11 cellular contexts compared by ENCODE assay signal in genomic region chr22:33539902-33540751, GRCh38.
DNase-seq lines count a peak whose midpoint lies in the region; ATAC-seq and TF ChIP-seq lines count a peak whose summit lies in the region.
"Had no signal": no experiment of that assay in that cellular context is flagged by ENCODE, and none has a peak within 500 bp of the region (broad histone marks: within the 10 kb centered on the region; RNA-seq: fewer than 3 reads in every experiment).

No MANE protein-coding gene starts in this region.

- intact Hi-C loops in stomach (cut with DNase I; ENCODE audit: low total_unique reads) = no loop called here

- peak; percentile 65 for DNase-seq in astrocyte of the hippocampus (ENCODE audit: low read depth, low spot score)
- DNase-seq in kidney glomerular epithelial cell (lab: John Stamatoyannopoulos, UW) = peak; percentile 91
- DNase-seq in stomach = peak; percentile 86
- DNase-seq in GM10266 (ENCODE audit: extremely low spot score) = no peak
- no peak for DNase-seq in naive thymus-derived CD8-positive, alpha-beta T cell
- DNase-seq in smooth muscle cell (lab: John Stamatoyannopoulos, UW; ENCODE audit: unreplicated experiment) = no peak
- no peak for DNase-seq in NCI-H2081 treated with DMSO at 0.1 percent for 48 hours (lab: John Stamatoyannopoulos, UW)
- DNase-seq: GDM1; stimulated activated CD4-positive, alpha-beta T cell treated with anti-CD3 and anti-CD28 coated beads, Interleukin-1b, Interleukin-23, amount 100 ng/mL, for 48 hours had no signal

- H3K4me1 Mint-ChIP-seq in naive thymus-derived CD8-positive, alpha-beta T cell = peaks cover 0 to 4% (median 0%) of the 10 kb centered on the region in 4 donors

- H3F3A ChIP-seq in smooth muscle cell (ENCODE audit: low read depth) = no peaks in the 10 kb centered on the region

- no peaks in the 10 kb centered on the region for H4K20me1 ChIP-seq in smooth muscle cell (ENCODE audit: low read depth)

- WGBS in stomach, 5 donors = 12 to 19% (median 15%) methylated on average over 8 of the region's 8 CpGs
- 93% methylated on average over 8 of the region's 8 CpGs for WGBS in smooth muscle cell (ENCODE audit: low lambda C conversion rate)

- H3K9me3 Mint-ChIP-seq in naive thymus-derived CD8-positive, alpha-beta T cell = peaks cover 0 to 2% (median 0%) of the 10 kb centered on the region in 9 donors

- no peak for TF ChIP-seq EP300 in stomach (IDR thresholded peaks at IDR 0.05)

- H3K27ac Mint-ChIP-seq in naive thymus-derived CD8-positive, alpha-beta T cell = no peak overlapping the region

- H3K9me3 ChIP-seq in stomach (no peaks in the 10 kb centered on the region), smooth muscle cell (replicated peaks; ENCODE audit: low read depth) (no peaks in the 10 kb centered on the region)

- no peaks in the 10 kb centered on the region for H3K27me3 Mint-ChIP-seq in naive thymus-derived CD8-positive, alpha-beta T cell

- peak; percentile 52 for ATAC-seq in GM18520 (IDR thresholded peaks at IDR 0.05; ENCODE audit: unreplicated experiment)
- ATAC-seq in naive thymus-derived CD8-positive, alpha-beta T cell = no peak

- no peaks in the 10 kb centered on the region for H3K79me2 ChIP-seq in smooth muscle cell (ENCODE audit: low read depth)

- H3K27me3 ChIP-seq in stomach (no peaks in the 10 kb centered on the region), smooth muscle cell (ENCODE audit: low read depth) (no peaks in the 10 kb centered on the region)
- H3K27me3 ChIP-seq: cardiac muscle cell had no signal

- peaks cover 26 to 56% (median 38%) of the 10 kb centered on the region in 4 donors for H3K4me1 ChIP-seq in stomach
- no peaks in the 10 kb centered on the region for H3K4me1 ChIP-seq in smooth muscle cell (ENCODE audit: low read depth)

- H3K36me3 ChIP-seq in stomach = no peaks in the 10 kb centered on the region
- H3K36me3 ChIP-seq in smooth muscle cell (ENCODE audit: low read depth) = no peaks in the 10 kb centered on the region
- H3K36me3 ChIP-seq: cardiac muscle cell had no signal

- H3K4me3 Mint-ChIP-seq in naive thymus-derived CD8-positive, alpha-beta T cell = no peak overlapping the region

- H2AFZ ChIP-seq in smooth muscle cell (ENCODE audit: low read depth) = no peak overlapping the region

- H3K36me3 Mint-ChIP-seq in naive thymus-derived CD8-positive, alpha-beta T cell = peaks cover 0 to 2% (median 0%) of the 10 kb centered on the region in 3 donors

- POLR2A ChIA-PET in naive thymus-derived CD8-positive, alpha-beta T cell (lab: Charles Lee) = no interaction called here

- TF ChIP-seq CTCF in stomach (IDR thresholded peaks at IDR 0.05) (no peak), GM10266 (IDR thresholded peaks at IDR 0.05; ENCODE audit: control insufficient read depth, insufficient read depth, low read depth, missing control alignments) (no peak), smooth muscle cell (IDR thresholded peaks at IDR 0.05; ENCODE audit: borderline replicate concordance, insufficient read depth, poor library complexity, severe bottlenecking) (no peak)

- no peak overlapping the region for H3K4me2 ChIP-seq in smooth muscle cell

- H3K9ac ChIP-seq in smooth muscle cell (ENCODE audit: low read depth) = no peak overlapping the region

- no peak overlapping the region for H3K4me3 ChIP-seq in stomach
- H3K4me3 ChIP-seq in smooth muscle cell = no peak overlapping the region
- H3K4me3 ChIP-seq: cardiac muscle cell had no signal

- H3K27ac ChIP-seq in stomach (peak overlapping the region; percentile 65 to 78 (median 77)), smooth muscle cell (ENCODE audit: low read depth) (no peak overlapping the region)
- H3K27ac ChIP-seq: cardiac muscle cell had no signal

- no peak for TF ChIP-seq POLR2A in stomach (IDR thresholded peaks at IDR 0.05)

Comparison
In these comparisons a context has a peak if more than half of its experiments do, and no peak if none do; other contexts are left out.
1. DNase-seq: peak in astrocyte of the hippocampus (single experiment), kidney glomerular epithelial cell (single experiment) and stomach (single experiment); none in GM10266 (single experiment), naive thymus-derived CD8-positive, alpha-beta T cell (0 of 10), smooth muscle cell (single experiment) and NCI-H2081 treated with DMSO at 0.1 percent for 48 hours (single experiment).